1 cellular context compared by ENCODE assay signal in genomic region chr4:144461906-144462305, GRCh38.
TF ChIP-seq lines count a peak whose summit lies in the region.

No MANE protein-coding gene starts in this region.

TF ChIP-seq in GM23338, 12 proteins besides CTCF, POLR2A, EP300 and RAD21 (continued from another document):
- TF ChIP-seq ZNF462 (CRISPR knock-in tag; IDR thresholded peaks at IDR 0.05) (no peak), CREB1 (CRISPR knock-in tag; IDR thresholded peaks at IDR 0.05; ENCODE audit: low read depth) (no peak)
